Comparison of ENCODE assay signal across 9 cellular contexts in the genomic region with DNA sequence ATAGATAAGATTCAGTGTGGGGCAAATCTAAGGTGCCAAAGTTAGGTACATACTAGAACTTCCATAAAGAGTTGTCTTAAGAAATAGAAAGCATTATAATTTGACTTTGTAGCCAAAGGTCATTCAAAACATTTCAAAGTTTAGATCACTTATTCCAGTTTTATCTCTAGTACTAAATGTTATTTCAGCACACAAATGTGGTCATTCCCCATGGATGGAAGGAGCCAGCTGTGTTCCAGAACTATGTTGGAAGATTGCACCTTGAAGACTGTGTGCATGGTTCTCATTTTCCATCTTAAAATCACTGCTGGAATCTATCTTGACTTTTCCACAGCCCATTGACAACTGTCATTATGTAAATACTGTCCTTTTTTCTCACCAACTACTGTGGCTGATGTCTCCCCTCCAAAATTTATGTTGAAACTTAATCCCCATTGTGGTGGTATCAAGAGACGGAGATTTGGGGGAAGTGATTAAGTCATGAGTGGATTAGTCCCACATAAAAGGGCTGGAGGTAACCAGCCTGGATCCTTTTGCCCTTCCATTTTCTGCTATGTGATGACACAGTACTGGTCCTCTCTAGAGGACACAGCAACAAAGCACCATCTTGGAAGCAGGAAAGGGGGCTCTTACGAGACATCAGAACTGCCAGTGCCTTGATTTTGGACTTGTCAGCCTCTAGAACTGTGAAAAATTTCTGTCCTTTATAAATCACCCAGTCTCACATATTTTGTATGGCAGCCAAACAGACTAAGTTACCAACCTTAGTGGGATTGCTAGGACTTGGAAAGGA. TPM values are rescaled to one million over a fixed set of nuclear protein-coding genes. Genes with fewer than 3 reads are reported as not detected.
DNase-seq lines count a peak whose midpoint lies in the region; FAIRE-seq and TF ChIP-seq lines count a peak whose summit lies in the region.
"Had no signal": no experiment of that assay in that cellular context is flagged by ENCODE, and none has a peak within 500 bp of the region (broad histone marks: within the 10 kb centered on the region; RNA-seq: fewer than 3 reads in every experiment).

No MANE protein-coding gene starts in this region.

- intact Hi-C loops in kidney (cut with DNase I), result no loop called here

- no peak for DNase-seq in activated CD4-positive, alpha-beta memory T cell treated with anti-CD3 and anti-CD28 coated beads, Interleukin-2, amount 10 ng/mL, durations not matched to agents 7 days and 5 days
- DNase-seq in kidney (no peak), HK-2 (ENCODE audit: unreplicated experiment) (no peak), NCI-H2081 treated with DMSO at 0.1 percent for 48 hours (lab: John Stamatoyannopoulos, UW) (no peak), NCI-H2196 treated with DMSO at 0.1 percent for 48 hours (lab: John Stamatoyannopoulos, UW; ENCODE audit: unreplicated experiment) (no peak)
- DNase-seq: cortex of kidney had no signal

- no peaks in the 10 kb centered on the region for H3K36me3 ChIP-seq in kidney (ENCODE audit: control insufficient read depth in 1 of 2, insufficient read depth in 2 of 2, low read length in 2 of 2)
- H3K36me3 ChIP-seq in subcutaneous abdominal adipose tissue (ENCODE audit: control insufficient read depth in 5 of 5, insufficient read depth in 5 of 5, low read length in 5 of 5), result peaks cover 3 to 15% (median 5%) of the 10 kb centered on the region in 5 donors

- H3K27me3 Mint-ChIP-seq in IgD-negative memory B cell, result no peaks in the 10 kb centered on the region
- no peaks in the 10 kb centered on the region for H3K27me3 Mint-ChIP-seq in activated CD4-positive, alpha-beta memory T cell treated with anti-CD3 and anti-CD28 coated beads, Interleukin-2, amount 10 ng/mL, durations not matched to agents 7 days and 5 days

- no peak overlapping the region for H3K4me3 ChIP-seq in kidney (ENCODE audit: low read length in 2 of 2)
- peak overlapping the region in 1 of 5 donors; percentile 5 for H3K4me3 ChIP-seq in subcutaneous abdominal adipose tissue (ENCODE audit: low read depth in 1 of 5, low read length in 5 of 5)

- peaks cover 37 to 46% of the 10 kb centered on the region in 2 donors for H3K4me1 ChIP-seq in kidney (ENCODE audit: control insufficient read depth in 1 of 2, insufficient read depth in 1 of 2, low read depth in 1 of 2, low read length in 2 of 2)
- H3K4me1 ChIP-seq in subcutaneous abdominal adipose tissue (ENCODE audit: control insufficient read depth in 5 of 5, insufficient read depth in 5 of 5, low read length in 5 of 5), result peaks cover 11 to 92% (median 85%) of the 10 kb centered on the region in 5 donors

- POLR2A ChIA-PET in activated CD4-positive, alpha-beta memory T cell treated with anti-CD3 and anti-CD28 coated beads, Interleukin-2, amount 10 ng/mL, durations not matched to agents 7 days and 5 days (lab: Charles Lee), result interaction anchor here (1.0 to 20.8 kb wide), 9 partner anchors 9 to 59 kb away, joined by 4 to 671 read pairs (median 13); partner anchors contain the start of gene TGFBR2

- CTCF ChIA-PET in activated CD4-positive, alpha-beta memory T cell treated with anti-CD3 and anti-CD28 coated beads, Interleukin-2, amount 10 ng/mL, durations not matched to agents 7 days and 5 days (lab: Charles Lee), result interaction anchor here (0.7 to 2.2 kb wide), 8 partner anchors 10 to 432 kb away, joined by 6 to 18 read pairs (median 6); partner anchors contain the start of gene TGFBR2

- H3K36me3 Mint-ChIP-seq in IgD-negative memory B cell, result peaks cover 7% of the 10 kb centered on the region
- peaks cover 67% of the 10 kb centered on the region for H3K36me3 Mint-ChIP-seq in activated CD4-positive, alpha-beta memory T cell treated with anti-CD3 and anti-CD28 coated beads, Interleukin-2, amount 10 ng/mL, durations not matched to agents 7 days and 5 days (ENCODE audit: low read depth)

- no peak for FAIRE-seq in kidney (lab: Jason Lieb, UNC)
- FAIRE-seq: RCC 7860 had no signal

- H3K4me1 Mint-ChIP-seq in IgD-negative memory B cell, result peaks cover 67 to 86% (median 76%) of the 10 kb centered on the region in 3 donors
- peaks cover 94% of the 10 kb centered on the region for H3K4me1 Mint-ChIP-seq in activated CD4-positive, alpha-beta memory T cell treated with anti-CD3 and anti-CD28 coated beads, Interleukin-2, amount 10 ng/mL, durations not matched to agents 7 days and 5 days

- H3K9me3 ChIP-seq in kidney (ENCODE audit: control insufficient read depth in 1 of 2, low read length in 2 of 2), result no peaks in the 10 kb centered on the region
- H3K9me3 ChIP-seq in subcutaneous abdominal adipose tissue (ENCODE audit: control insufficient read depth in 5 of 5, low read length in 5 of 5), result peaks cover 0 to 4% (median 0%) of the 10 kb centered on the region in 5 donors

- no peak for TF ChIP-seq CTCF in kidney (IDR thresholded peaks at IDR 0.05; ENCODE audit: borderline replicate concordance, extremely low read depth, insufficient read depth)

- H3K27me3 ChIP-seq in subcutaneous abdominal adipose tissue (ENCODE audit: control insufficient read depth in 5 of 5, insufficient read depth in 4 of 5, low read length in 5 of 5), result no peaks in the 10 kb centered on the region

- H3K4me3 Mint-ChIP-seq in IgD-negative memory B cell, result peak overlapping the region in 3 of 4 donors; percentile 41 to 91 (median 76)
- H3K4me3 Mint-ChIP-seq in activated CD4-positive, alpha-beta memory T cell treated with anti-CD3 and anti-CD28 coated beads, Interleukin-2, amount 10 ng/mL, durations not matched to agents 7 days and 5 days, result peak overlapping the region; percentile 19

- no peaks in the 10 kb centered on the region for H3K9me3 Mint-ChIP-seq in IgD-negative memory B cell
- no peaks in the 10 kb centered on the region for H3K9me3 Mint-ChIP-seq in activated CD4-positive, alpha-beta memory T cell treated with anti-CD3 and anti-CD28 coated beads, Interleukin-2, amount 10 ng/mL, durations not matched to agents 7 days and 5 days

- H3K27ac Mint-ChIP-seq in IgD-negative memory B cell, result peak overlapping the region; percentile 88 to 97 (median 97)
- H3K27ac Mint-ChIP-seq in activated CD4-positive, alpha-beta memory T cell treated with anti-CD3 and anti-CD28 coated beads, Interleukin-2, amount 10 ng/mL, durations not matched to agents 7 days and 5 days, result peak overlapping the region; percentile 97

- H3K9ac ChIP-seq in kidney (ENCODE audit: low read length in 2 of 2), result no peak overlapping the region
- H3K9ac ChIP-seq in subcutaneous abdominal adipose tissue (ENCODE audit: low read length in 5 of 5), result no peak overlapping the region

- H3K27ac ChIP-seq in kidney (ENCODE audit: low read depth in 2 of 2, low read length in 2 of 2) (peak overlapping the region; percentile 23 to 25), subcutaneous abdominal adipose tissue (ENCODE audit: low read depth, low read length) (peak overlapping the region; percentile 87)

RNA-seq across cellular contexts. Expression of gene TGFBR2, which starts 24.0 kb away (rescaled TPM):
- polyA plus RNA-seq in IgD-negative memory B cell (76.8 TPM), kidney (ENCODE audit: insufficient read depth, low read depth, low replicate concordance) (81.8 TPM)
- 10 to 100 TPM; 60.1 to 60.8 TPM for total RNA-seq in activated CD4-positive, alpha-beta memory T cell treated with anti-CD3 and anti-CD28 coated beads, Interleukin-2, amount 10 ng/mL, durations not matched to agents 7 days and 5 days
- 243 TPM for total RNA-seq in kidney
